18 cellular contexts compared by ENCODE assay signal in genomic region chr12:99611117-99611516, GRCh38. TPM values are rescaled to one million over a fixed set of nuclear protein-coding genes. Genes with fewer than 3 reads are reported as not detected.
A peak's percentile ranks its signal among the peaks of the same experiment; 100 is the strongest.
DNase-seq lines count a peak whose midpoint lies in the region; ATAC-seq and TF ChIP-seq lines count a peak whose summit lies in the region.
"Had no signal": no experiment of that assay in that cellular context is flagged by ENCODE, and none has a peak within 500 bp of the region (broad histone marks: within the 10 kb centered on the region; RNA-seq: fewer than 3 reads in every experiment).

No MANE protein-coding gene starts in this region.

- no peaks in the 10 kb centered on the region for H3K27me3 ChIP-seq in GM23338 (ENCODE audit: insufficient read depth)
- H3K27me3 ChIP-seq: Peyer's patch had no signal

- H3K9me3 Mint-ChIP-seq in GM23338 = no peaks in the 10 kb centered on the region
- H3K9me3 Mint-ChIP-seq: H9 had no signal

- peaks cover 5% of the 10 kb centered on the region for H3K27me3 Mint-ChIP-seq in GM23338 (ENCODE audit: insufficient read depth, low read depth, poor library complexity)

- H3K9me2 ChIP-seq in GM23338 (ENCODE audit: insufficient read depth) = peaks cover 9% of the 10 kb centered on the region

- TF ChIP-seq CTCF in GM23338 (conservative IDR thresholded peaks at IDR 0.05; ENCODE audit: low read depth in 2 of 2) = no peak

- no peaks in the 10 kb centered on the region for H3F3A ChIP-seq in GM23338 (replicated peaks; ENCODE audit: low read depth)

- peaks cover 46% of the 10 kb centered on the region for H3K4me1 ChIP-seq in GM23338 (ENCODE audit: insufficient read depth)
- H3K4me1 ChIP-seq: Peyer's patch had no signal

- no peaks in the 10 kb centered on the region for H4K20me1 ChIP-seq in GM23338 (replicated peaks; ENCODE audit: insufficient read depth)

- H3K79me2 ChIP-seq in GM23338 (replicated peaks; ENCODE audit: insufficient read depth) = no peaks in the 10 kb centered on the region

- no peaks in the 10 kb centered on the region for H3K36me3 Mint-ChIP-seq in GM23338 (ENCODE audit: low read depth)
- H3K36me3 Mint-ChIP-seq: CD8-positive, alpha-beta T cell had no signal

- 0 out of 2 replicates have a peak overlapping the region, but pooled peaks have one; percentile 62 for H3K4me2 ChIP-seq in GM23338

- peaks cover 44% of the 10 kb centered on the region for H3K4me1 Mint-ChIP-seq in GM23338

- no peak overlapping the region for H3K4me3 Mint-ChIP-seq in GM23338
- H3K4me3 Mint-ChIP-seq: CD8-positive, alpha-beta T cell; H9 had no signal

- no peaks in the 10 kb centered on the region for H3K36me3 ChIP-seq in GM23338 (ENCODE audit: insufficient read depth)
- H3K36me3 ChIP-seq: Peyer's patch had no signal

- no peak overlapping the region for H2AFZ ChIP-seq in GM23338

- H3K27ac Mint-ChIP-seq in GM23338 = no peak overlapping the region
- H3K27ac Mint-ChIP-seq: CD8-positive, alpha-beta T cell; H9 had no signal

- H3K27ac ChIP-seq in GM23338 (ENCODE audit: low read depth) = no peak overlapping the region
- H3K27ac ChIP-seq: Peyer's patch had no signal

- peak; percentile 11 for DNase-seq in GM23338 (ENCODE audit: low spot score)
- peak; percentile 21 for DNase-seq in RPMI7951 (ENCODE audit: low read depth)
- peak; percentile 32 for DNase-seq in dedifferentiated amniotic fluid mesenchymal stem cell (ENCODE audit: extremely low spot score)
- DNase-seq in renal cortical epithelial cell (ENCODE audit: low read depth) = peak; percentile 5
- DNase-seq in DMS79 (lab: John Stamatoyannopoulos, UW) = no peak
- DNase-seq in left lobe of liver (ENCODE audit: low spot score) = no peak
- DNase-seq in NK-92 treated with Interleukin-12 subunit alpha and Interleukin-12 subunit beta, amount 100 ng/mL, for 24 hours (lab: John Stamatoyannopoulos, UW) = no peak
- DNase-seq: CD8-positive, alpha-beta T cell; DMS 273 treated with DMSO at 0.1 percent for 48 hours; H9; NCI-H1092 treated with DMSO at 0.1 percent for 48 hours; NCI-H1694 treated with DMSO at 0.1 percent for 48 hours; NCI-H446; NCI-H748 treated with DMSO at 0.1 percent for 48 hours; Peyer's patch had no signal

- H3K4me3 ChIP-seq in GM23338 = no peak overlapping the region
- H3K4me3 ChIP-seq: Peyer's patch had no signal

- no peak for ATAC-seq in GM23338
- ATAC-seq in left lobe of liver = no peak
- ATAC-seq: CD8-positive, alpha-beta T cell had no signal

TF ChIP-seq in GM23338, 12 proteins besides CTCF, POLR2A, EP300 and RAD21:
- TF ChIP-seq CREB1 (CRISPR knock-in tag; IDR thresholded peaks at IDR 0.05; ENCODE audit: low read depth) (no peak), EZH2phosphoT487 (IDR thresholded peaks at IDR 0.05; ENCODE audit: unreplicated experiment) (no peak), NANOG (IDR thresholded peaks at IDR 0.05; ENCODE audit: borderline replicate concordance) (no peak), EZH2 (IDR thresholded peaks at IDR 0.05; ENCODE audit: low read depth, unreplicated experiment) (no peak)

RNA-seq across cellular contexts. Expression of gene GARIN6, which starts 36.4 kb away (rescaled TPM):
- total RNA-seq in GM23338 (2014; rRNA removed; shearing (Covaris generic)) = not detected in 2 replicates
- 0.44 TPM in 1 of 2 replicates, not detected in the other for polyA plus RNA-seq in GM23338 (2016; fragmentation: Nextera tagmentation; extraction: Ambion mirVana)
- not detected in 2 replicates for total RNA-seq in RPMI7951 (2014; rRNA removed; shearing (Covaris generic))
- not detected in 2 replicates for total RNA-seq in renal cortical epithelial cell
- total RNA-seq in left lobe of liver = not detected
- total RNA-seq: CD8-positive, alpha-beta T cell; H9; HT1080; Peyer's patch had no signal
- polyA plus RNA-seq: AG04450, BJ had no signal

Comparison
In these comparisons a context has a peak if more than half of its experiments do, and no peak if none do; other contexts are left out.
1. DNase-seq: peak in GM23338 (single experiment), RPMI7951 (single experiment), dedifferentiated amniotic fluid mesenchymal stem cell (single experiment) and renal cortical epithelial cell (single experiment); none in DMS79 (single experiment), left lobe of liver (single experiment) and NK-92 treated with Interleukin-12 subunit alpha and Interleukin-12 subunit beta, amount 100 ng/mL, for 24 hours (single experiment).